8 cellular contexts compared by ENCODE assay signal in genomic region chr1:65002156-65002507, GRCh38. TPM values are rescaled to one million over a fixed set of nuclear protein-coding genes. Genes with fewer than 3 reads are reported as not detected.
DNase-seq lines count a peak whose midpoint lies in the region; TF ChIP-seq lines count a peak whose summit lies in the region.

No MANE protein-coding gene starts in this region.

- intact Hi-C loops in thyroid gland (cut with DNase I) = no loop called here

- WGBS in adipose tissue, 3 donors = 58 to 72% (median 62%) methylated on average over 12 of the region's 12 CpGs
- 65 to 67% methylated on average over 12 of the region's 12 CpGs for WGBS in thyroid gland, 2 donors

- H3K9me3 ChIP-seq in thyroid gland = no peaks in the 10 kb centered on the region

- H3K4me3 ChIP-seq in thyroid gland (replicated peaks in 1 of 3) = peak overlapping the region; percentile 30 to 57 (median 42)

- TF ChIP-seq POLR2A in thyroid gland (IDR thresholded peaks at IDR 0.05) = no peak

- H3K27ac ChIP-seq in adipose tissue (ENCODE audit: low read depth, low read length) (peak overlapping the region; percentile 93), layer of hippocampus (ENCODE audit: low read depth, low read length) (peak overlapping the region; percentile 84), thyroid gland (peak overlapping the region; percentile 86 to 91 (median 86))

- H3K27me3 ChIP-seq in layer of hippocampus (ENCODE audit: control insufficient read depth, insufficient read depth, low read length) (no peaks in the 10 kb centered on the region), thyroid gland (no peaks in the 10 kb centered on the region)

- TF ChIP-seq CTCF in thyroid gland (IDR thresholded peaks at IDR 0.05) = no peak

- DNase-seq in activated CD8-positive, alpha-beta memory T cell treated with anti-CD3 and anti-CD28 coated beads, Interleukin-2, amount 50 U/mL, for 48 hours = peak; percentile 64
- DNase-seq in activated CD8-positive, alpha-beta memory T cell treated with anti-CD3 and anti-CD28 coated beads for 24 hours = no peak
- DNase-seq in thyroid gland (no peak), islet precursor cell (no peak), inferior parietal cortex (ENCODE audit: extremely low spot score) (no peak)
- DNase-seq in activated CD4-positive, alpha-beta T cell treated with anti-CD3 and anti-CD28 coated beads, Interleukin-2, amount 50 U/mL, for 48 hours = no peak

- H3K4me1 ChIP-seq in thyroid gland = peaks cover 0 to 10% of the 10 kb centered on the region in 2 donors

- no peaks in the 10 kb centered on the region for H3K36me3 ChIP-seq in thyroid gland

RNA-seq across cellular contexts. Expression of gene JAK1, which starts 35.8 kb away (rescaled TPM):
- polyA plus RNA-seq in adipose tissue = 10 to 100 TPM; 29.5 to 79.6 (median 73.2) TPM
- total RNA-seq in thyroid gland = 100 to 1,000 TPM; 102 to 165 (median 120) TPM
